In the genomic region with DNA sequence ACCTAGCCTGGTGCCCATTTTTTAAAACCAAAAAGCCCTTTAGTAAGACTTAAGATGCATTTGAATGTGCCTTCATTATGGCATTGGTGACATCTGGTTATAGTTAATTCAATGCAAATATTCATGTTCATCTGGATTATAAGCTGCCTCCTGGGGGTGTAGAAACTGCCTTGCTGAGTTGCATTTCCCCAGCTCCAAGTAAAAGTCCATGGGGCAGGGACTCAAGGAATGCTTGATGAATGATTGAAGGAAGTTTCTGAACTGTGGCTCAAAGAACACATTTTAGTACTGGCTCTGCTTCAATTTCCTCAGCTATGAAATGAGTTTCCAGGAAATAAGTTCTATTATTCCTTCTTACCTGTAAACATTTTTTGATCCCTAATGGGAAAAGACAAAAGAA, we compare ENCODE assay signal across 27 cellular contexts.
"Had no signal": no experiment of that assay in that cellular context is flagged by ENCODE, and none has a peak within 500 bp of the region (broad histone marks: within the 10 kb centered on the region; RNA-seq: fewer than 3 reads in every experiment).

No MANE protein-coding gene starts in this region.

- H3K9me3 ChIP-seq: esophagus squamous epithelium, gastroesophageal sphincter, lower lobe of right lung, neutrophil, ovary, prostate gland, right atrium auricular region, thyroid gland, upper lobe of right lung had no signal

- DNase-seq: activated CD4-positive, alpha-beta T cell treated with anti-CD3 and anti-CD28 coated beads for 4 hours; activated CD4-positive, alpha-beta T cell treated with anti-CD3 and anti-CD28 coated beads, Interleukin-2, amount 50 U/mL, for 48 hours; activated CD4-positive, CD25-positive, alpha-beta regulatory T cell; activated effector memory CD4-positive, alpha-beta T cell treated with Interleukin-2 at 50 U/mL for 16 hours; activated naive CD4-positive, alpha-beta T cell treated with anti-CD3 and anti-CD28 coated beads for 36 hours; activated T-cell treated with anti-CD3 and anti-CD28 coated beads, Interleukin-2, amount 50 U/mL, for 48 hours; amygdala; cerebellar nuclear complex; endodermal cell; head of caudate nucleus; lower lobe of right lung; mesendoderm; naive thymus-derived CD8-positive, alpha-beta T cell; ovary; stimulated activated CD4-positive, alpha-beta T cell treated with anti-CD3 and anti-CD28 coated beads, Interleukin-12 subunit alpha, Interleukin-12 subunit beta, amount 100 ng/mL, for 4 hours; stimulated activated CD4-positive, alpha-beta T cell treated with anti-CD3 and anti-CD28 coated beads, Interleukin-4, amount 100 ng/mL, for 4 hours; substantia nigra; T1000; thyroid gland; upper lobe of right lung had no signal

- H3K36me3 ChIP-seq: esophagus squamous epithelium, gastroesophageal sphincter, lower lobe of right lung, neutrophil, ovary, prostate gland, right atrium auricular region, thyroid gland, upper lobe of right lung had no signal

- ATAC-seq: naive thymus-derived CD8-positive, alpha-beta T cell had no signal

- FAIRE-seq: islet of Langerhans had no signal

- H3K4me3 ChIP-seq: coronary artery, esophagus squamous epithelium, gastroesophageal sphincter, lower lobe of right lung, ovary, prostate gland, right atrium auricular region, thyroid gland, upper lobe of right lung had no signal

- H3K27me3 ChIP-seq: esophagus squamous epithelium, gastroesophageal sphincter, neutrophil, ovary, right atrium auricular region, thyroid gland, upper lobe of right lung had no signal

- H3K4me1 ChIP-seq: gastroesophageal sphincter, prostate gland, right atrium auricular region, thyroid gland, upper lobe of right lung had no signal

- H3K27ac ChIP-seq: gastroesophageal sphincter, lower lobe of right lung, neutrophil, ovary, prostate gland, right atrium auricular region, thyroid gland, upper lobe of right lung had no signal
